Comparison of ENCODE assay signal across 8 cellular contexts in genomic region chr6:37381579-37381978, GRCh38. TPM values are rescaled to one million over a fixed set of nuclear protein-coding genes. Genes with fewer than 3 reads are reported as not detected.
DNase-seq lines count a peak whose midpoint lies in the region; ATAC-seq lines count a peak whose summit lies in the region.

No MANE protein-coding gene starts in this region.

- DNase-seq in Daoy (ENCODE audit: low read depth) (peak; percentile 52), NCI-H446 treated with DMSO at 0.1 percent for 48 hours (lab: John Stamatoyannopoulos, UW) (peak; percentile 4), germinal center (ENCODE audit: low spot score) (peak; percentile 67), renal cortical epithelial cell (ENCODE audit: low read depth) (peak; percentile 80), globus pallidus (ENCODE audit: low spot score) (no peak)
- peak; percentile 39 for DNase-seq in activated T-cell treated with anti-CD3 and anti-CD28 coated beads, Interleukin-2, amount 50 U/mL, for 24 hours

- peaks cover 74% of the 10 kb centered on the region for H3K36me3 Mint-ChIP-seq in activated T-cell treated with anti-CD3 and anti-CD28 coated beads, Interleukin-2, amount 50 U/mL, for 24 hours (ENCODE audit: low read depth)

- no peaks in the 10 kb centered on the region for H3K9me3 Mint-ChIP-seq in activated T-cell treated with anti-CD3 and anti-CD28 coated beads, Interleukin-2, amount 50 U/mL, for 24 hours

- H3K27me3 Mint-ChIP-seq in activated T-cell treated with anti-CD3 and anti-CD28 coated beads, Interleukin-2, amount 50 U/mL, for 24 hours = no peaks in the 10 kb centered on the region

- H3K4me3 Mint-ChIP-seq in activated T-cell treated with anti-CD3 and anti-CD28 coated beads, Interleukin-2, amount 50 U/mL, for 24 hours = no peak overlapping the region

- H3K27ac Mint-ChIP-seq in activated T-cell treated with anti-CD3 and anti-CD28 coated beads, Interleukin-2, amount 50 U/mL, for 24 hours = no peak overlapping the region

- ATAC-seq in HG02642 (IDR thresholded peaks at IDR 0.05; ENCODE audit: poor library complexity, unreplicated experiment) (peak; percentile 69), GM21723 (IDR thresholded peaks at IDR 0.05; ENCODE audit: unreplicated experiment) (no peak)

- H3K4me1 Mint-ChIP-seq in activated T-cell treated with anti-CD3 and anti-CD28 coated beads, Interleukin-2, amount 50 U/mL, for 24 hours (ENCODE audit: low read depth) = no peaks in the 10 kb centered on the region

RNA-seq across cellular contexts. Expression of gene RNF8, which starts 27.8 kb away (rescaled TPM):
- 40.3 and 73.5 TPM in 2 replicates for total RNA-seq in Daoy (2014; rRNA removed; shearing (Covaris generic))
- 24.5 and 31.3 TPM in 2 replicates for total RNA-seq in renal cortical epithelial cell

RNA-seq across cellular contexts. Expression of gene CMTR1, which starts 51.4 kb away (rescaled TPM):
- 38.2 and 38.5 TPM in 2 replicates for total RNA-seq in Daoy (2014; rRNA removed; shearing (Covaris generic))
- 33.2 and 41.7 TPM in 2 replicates for total RNA-seq in renal cortical epithelial cell
